8 cellular contexts compared by ENCODE assay signal in the genomic region with DNA sequence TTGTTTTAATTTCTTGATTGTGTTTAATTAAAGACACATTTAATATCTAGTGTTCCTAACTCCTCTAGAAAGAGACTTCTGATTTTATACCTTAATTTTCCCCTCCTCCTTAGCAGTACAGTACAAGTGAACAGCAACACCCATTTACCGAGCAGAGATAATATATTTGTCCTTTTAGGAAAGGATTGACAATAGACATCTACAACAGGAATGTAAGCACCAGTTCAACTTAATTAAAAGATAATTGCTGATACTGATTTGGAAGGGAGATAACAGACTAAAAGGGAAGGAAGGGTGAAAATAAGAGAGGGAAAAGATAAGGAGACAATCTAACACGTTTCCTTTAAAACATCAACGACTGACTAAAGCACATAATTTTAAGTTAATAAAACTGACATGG.
DNase-seq lines count a peak whose midpoint lies in the region; ATAC-seq and FAIRE-seq lines count a peak whose summit lies in the region.

No MANE protein-coding gene starts in this region.

- H3K36me3 Mint-ChIP-seq in activated naive CD8-positive, alpha-beta T cell, result no peaks in the 10 kb centered on the region

- H3K4me1 Mint-ChIP-seq in activated naive CD8-positive, alpha-beta T cell (ENCODE audit: low read depth), result peaks cover 62% of the 10 kb centered on the region

- peak overlapping the region; percentile 92 for H3K4me3 Mint-ChIP-seq in activated naive CD8-positive, alpha-beta T cell

- DNase-seq in DMS 273 (lab: John Stamatoyannopoulos, UW; ENCODE audit: unreplicated experiment) (peak; percentile 60), DMS 273 treated with DMSO at 0.1 percent for 48 hours (lab: John Stamatoyannopoulos, UW) (no peak), substantia nigra (lab: John Stamatoyannopoulos, UW) (no peak), NCI-H2171 treated with DMSO at 0.1 percent for 48 hours (lab: John Stamatoyannopoulos, UW) (no peak)

- H3K27me3 Mint-ChIP-seq in activated naive CD8-positive, alpha-beta T cell, result no peaks in the 10 kb centered on the region

- peak overlapping the region; percentile 94 for H3K27ac Mint-ChIP-seq in activated naive CD8-positive, alpha-beta T cell

- peak; percentile 5 for FAIRE-seq in islet of Langerhans (lab: Jason Lieb, UNC)

- ATAC-seq in HG03196 (IDR thresholded peaks at IDR 0.05; ENCODE audit: unreplicated experiment) (peak; percentile 17), HG03097 (IDR thresholded peaks at IDR 0.05; ENCODE audit: low FRiP score, unreplicated experiment) (no peak)

- no peaks in the 10 kb centered on the region for H3K9me3 Mint-ChIP-seq in activated naive CD8-positive, alpha-beta T cell (ENCODE audit: low read depth)

- H3K27ac ChIP-seq in substantia nigra (ENCODE audit: low read depth, low read length, poor library complexity, severe bottlenecking), result peak overlapping the region; percentile 68
